In genomic region chr22:28116261-28116673, GRCh38 we compare ENCODE assay signal across 9 cellular contexts.
DNase-seq lines count a peak whose midpoint lies in the region; ATAC-seq and TF ChIP-seq lines count a peak whose summit lies in the region.
"Had no signal": no experiment of that assay in that cellular context is flagged by ENCODE, and none has a peak within 500 bp of the region (broad histone marks: within the 10 kb centered on the region; RNA-seq: fewer than 3 reads in every experiment).

No MANE protein-coding gene starts in this region.

- H3K79me1 ChIP-seq in IMR-90 (ENCODE audit: low read depth in 1 of 2, low read length in 2 of 2), result peaks cover 0 to 6% of the 10 kb centered on the region in 2 experiments; a peak in 2 of 4 replicates

- H3K9me1 ChIP-seq in IMR-90 (ENCODE audit: insufficient read depth, low read length), result peaks cover 22% of the 10 kb centered on the region

- no peak overlapping the region for H3K56ac ChIP-seq in IMR-90 (ENCODE audit: extremely low read depth, insufficient read depth, low read length)

- in situ Hi-C loops in IMR-90 (cut with MboI; ENCODE audit: low sequenced_read_pairs), result no loop called here

- peak overlapping the region; percentile 90 for H2BK5ac ChIP-seq in IMR-90 (ENCODE audit: low read depth, low read length, poor library complexity, severe bottlenecking)

- TF ChIP-seq EP300 in upper lobe of left lung (IDR thresholded peaks at IDR 0.05), result no peak

- peak overlapping the region; percentile 19 for H3K23ac ChIP-seq in IMR-90 (ENCODE audit: low read depth, low read length)

- POLR2A ChIA-PET in IMR-90 (lab: Charles Lee; ENCODE audit: unreplicated experiment), result no interaction called here
- POLR2A ChIA-PET in HEK293T (lab: Yijun Ruan, JAX), result no interaction called here

- H3K18ac ChIP-seq in IMR-90 (ENCODE audit: low read depth, low read length), result peak overlapping the region; percentile 32; the same call in 1 of the 2 replicates

- peak overlapping the region; percentile 28 for H2AFZ ChIP-seq in IMR-90 (replicated peaks; ENCODE audit: low read length, poor library complexity)

- intact Hi-C loops in IMR-90 (cut with micrococcal nuclease), result loop anchor here (10.0 kb wide), 1 partner anchor 479 kb away; no protein-coding TSS in a partner anchor
- intact Hi-C loops in lower leg skin (cut with DNase I; ENCODE audit: low total_unique reads), result no loop called here

- TF ChIP-seq CTCF in IMR-90 (conservative IDR thresholded peaks at IDR 0.05; ENCODE audit: low read depth, low read length), result no peak
- no peak for TF ChIP-seq CTCF in coronary artery (IDR thresholded peaks at IDR 0.05)
- TF ChIP-seq CTCF in lower leg skin (IDR thresholded peaks at IDR 0.05), result no peak
- no peak for TF ChIP-seq CTCF in upper lobe of left lung (IDR thresholded peaks at IDR 0.05)

- H3K14ac ChIP-seq in IMR-90 (replicated peaks; ENCODE audit: low read depth, low read length), result peak overlapping the region; percentile 81

- ATAC-seq in IMR-90 (ENCODE audit: low read depth), result peak; percentile 88
- peak; percentile 23 to 87 for ATAC-seq in upper lobe of left lung (ENCODE audit: low FRiP score in 2 of 2)

- H3K9me3 ChIP-seq in IMR-90 (ENCODE audit: control insufficient read depth, insufficient read depth, low read length), result no peaks in the 10 kb centered on the region
- no peaks in the 10 kb centered on the region for H3K9me3 ChIP-seq in upper lobe of left lung

- peak overlapping the region in 1 of 2 experiments; percentile 47; a peak in 3 of 4 replicates for H4K8ac ChIP-seq in IMR-90 (ENCODE audit: low read depth in 2 of 2, low read length in 2 of 2)

- H3K4me1 ChIP-seq in IMR-90 (ENCODE audit: control insufficient read depth, insufficient read depth, low read length) (peaks cover 25% of the 10 kb centered on the region), upper lobe of left lung (peaks cover 3 to 19% (median 12%) of the 10 kb centered on the region in 4 donors)

- 0% methylated on average over 2 of the region's 2 CpGs; no CpG with 5 or more reads in 1 of the 2 experiments for WGBS in IMR-90 (ENCODE audit: extremely low coverage in 2 of 2, insufficient read length in 1 of 2), 2 experiments
- WGBS in lower leg skin, 2 donors, result 23 to 27% methylated on average over 2 of the region's 2 CpGs
- WGBS in upper lobe of left lung, 2 donors, result 73 to 74% methylated on average over 2 of the region's 2 CpGs

- H3K27me3 ChIP-seq in IMR-90 (ENCODE audit: control insufficient read depth, insufficient read depth, low read length), result no peaks in the 10 kb centered on the region
- H3K27me3 ChIP-seq in upper lobe of left lung, result no peaks in the 10 kb centered on the region

- peak overlapping the region; percentile 40 for H3K27ac ChIP-seq in IMR-90 (ENCODE audit: insufficient read depth, low read length)
- peak overlapping the region; percentile 8 to 78 for H3K27ac ChIP-seq in coronary artery
- H3K27ac ChIP-seq in upper lobe of left lung, result peak overlapping the region in 2 of 4 donors; percentile 37 to 48
- H3K27ac ChIP-seq in caudate nucleus (ENCODE audit: low read depth, low read length), result no peak overlapping the region

- peak overlapping the region; percentile 59; the same call in 1 of the 3 replicates for H2BK15ac ChIP-seq in IMR-90 (ENCODE audit: low read depth, low read length)

- H2AK5ac ChIP-seq in IMR-90 (ENCODE audit: low read depth, low read length), result peak overlapping the region; percentile 82; the same call in 1 of the 2 replicates

- peak overlapping the region; percentile 15; the same call in 1 of the 2 replicates for H4K5ac ChIP-seq in IMR-90 (ENCODE audit: low read depth, low read length)

- H4K20me1 ChIP-seq in IMR-90 (ENCODE audit: insufficient read depth, low read length), result peaks cover 3% of the 10 kb centered on the region; the same call in 1 of the 2 replicates

- no TSS peak for BruUV-seq in IMR-90 (replicated peaks; lab: Mats Ljungman, UMichigan)

- TF ChIP-seq POLR2A in IMR-90 (IDR thresholded peaks at IDR 0.05; ENCODE audit: low read depth, low read length) (no peak), lower leg skin (IDR thresholded peaks at IDR 0.05) (no peak), upper lobe of left lung (IDR thresholded peaks at IDR 0.05) (no peak)

- H3K4me2 ChIP-seq in IMR-90 (ENCODE audit: low read depth, low read length), result peak overlapping the region; percentile 9; the same call in 1 of the 2 replicates

- DNase-seq in IMR-90 (peak; percentile 90), coronary artery (ENCODE audit: low spot score) (no peak), lower leg skin (ENCODE audit: low spot score in 2 of 2) (peak; percentile 55 to 88), upper lobe of left lung (no peak), NCI-H2029 treated with DMSO at 0.1 percent for 48 hours (lab: John Stamatoyannopoulos, UW) (no peak), caudate nucleus (lab: John Stamatoyannopoulos, UW) (no peak), COR-L47 (lab: John Stamatoyannopoulos, UW) (no peak), HEK293T (ENCODE audit: extremely low spot score) (no peak)
- DNase-seq: NCI-H1694 had no signal

- peak overlapping the region; percentile 90 for H2BK120ac ChIP-seq in IMR-90 (ENCODE audit: low read depth, low read length)

- dilution Hi-C loops in IMR-90 (cut with HindIII; ENCODE audit: low sequenced_read_pairs, unreplicated experiment), result no loop called here

- CTCF ChIA-PET in IMR-90 (lab: Yijun Ruan, JAX) (interaction anchor here (1.0 kb wide), 1 partner anchor 21 kb away, joined by 3 read pairs; no protein-coding TSS in a partner anchor), HEK293T (lab: Yijun Ruan, JAX) (no interaction called here)

- H4K91ac ChIP-seq in IMR-90 (ENCODE audit: insufficient read depth, low read depth, low read length), result peak overlapping the region; percentile 39; the same call in 1 of the 2 replicates

- H2AK9ac ChIP-seq in IMR-90 (replicated peaks; ENCODE audit: low read depth, low read length, poor library complexity), result peak overlapping the region; percentile 1

- peak overlapping the region; percentile 52 for H2BK20ac ChIP-seq in IMR-90 (ENCODE audit: low read depth, low read length)

- H3K36me3 ChIP-seq in IMR-90 (ENCODE audit: control insufficient read depth, insufficient read depth, low read length) (no peaks in the 10 kb centered on the region), upper lobe of left lung (no peaks in the 10 kb centered on the region)

- H3K4me3 ChIP-seq in IMR-90 (ENCODE audit: insufficient read depth, low read depth, low read length) (no peak overlapping the region), coronary artery (no peak overlapping the region), lower leg skin (ENCODE audit: low read depth, poor library complexity, severe bottlenecking) (no peak overlapping the region), upper lobe of left lung (no peak overlapping the region)

- H3K9ac ChIP-seq in IMR-90 (ENCODE audit: low read depth, low read length), result no peak overlapping the region

- peak; percentile 26; the same call in 1 of the 2 replicates for TF ChIP-seq RAD21 in IMR-90 (IDR thresholded peaks at IDR 0.05; ENCODE audit: low read length)

- peak overlapping the region; percentile 87 for H3K4ac ChIP-seq in IMR-90 (ENCODE audit: low read depth, low read length)

TF ChIP-seq in IMR-90, 13 proteins besides CTCF, POLR2A, EP300 and RAD21 (continues in another document):
- peak; percentile 68; the same call in 1 of the 2 replicates for TF ChIP-seq RFX5 (IDR thresholded peaks at IDR 0.05; ENCODE audit: low read depth, low read length)
- TF ChIP-seq RCOR1 (IDR thresholded peaks at IDR 0.05; ENCODE audit: insufficient replicate concordance, low read length), result peak; percentile 9
- 0 out of 2 replicates have a peak, but pooled peaks have one; percentile 27 for TF ChIP-seq FOS (IDR thresholded peaks at IDR 0.05; ENCODE audit: low read depth, low read length)
- no peak for TF ChIP-seq CEBPB (IDR thresholded peaks at IDR 0.05; ENCODE audit: low read depth, low read length)
- TF ChIP-seq BHLHE40 (IDR thresholded peaks at IDR 0.05; ENCODE audit: low read depth, low read length), result peak; percentile 80
- TF ChIP-seq MAFK (IDR thresholded peaks at IDR 0.05; ENCODE audit: low read depth, low read length), result peak; percentile 18; the same call in 1 of the 2 replicates
- no peak for TF ChIP-seq MAZ (IDR thresholded peaks at IDR 0.05; ENCODE audit: borderline replicate concordance, low read depth, low read length)
- TF ChIP-seq NFE2L2 (IDR thresholded peaks at IDR 0.05; ENCODE audit: low read depth, low read length), result 0 out of 2 replicates have a peak, but pooled peaks have one; percentile 19
- no peak for TF ChIP-seq MXI1 (IDR thresholded peaks at IDR 0.05; ENCODE audit: borderline replicate concordance, low read depth, low read length)

TF ChIP-seq in HEK293T, 16 proteins besides CTCF, POLR2A, EP300 and RAD21:
- TF ChIP-seq TARDBP (IDR thresholded peaks at IDR 0.05) (no peak), FOXA1 (IDR thresholded peaks at IDR 0.05) (no peak), SP1 (IDR thresholded peaks at IDR 0.05) (no peak), SUZ12 (IDR thresholded peaks at IDR 0.05) (no peak), FOXM1 (IDR thresholded peaks at IDR 0.05; ENCODE audit: borderline replicate concordance) (no peak), ARNT (IDR thresholded peaks at IDR 0.05) (no peak), ZNF384 (IDR thresholded peaks at IDR 0.05) (no peak), PKNOX1 (IDR thresholded peaks at IDR 0.05) (no peak), NFRKB (IDR thresholded peaks at IDR 0.05) (no peak), FOXK2 (IDR thresholded peaks at IDR 0.05) (no peak), BHLHE40 (IDR thresholded peaks at IDR 0.05; ENCODE audit: borderline replicate concordance) (no peak)

Comparison
In these comparisons a context has a peak if more than half of its experiments do, and no peak if none do; other contexts are left out.
1. DNase-seq: peak in IMR-90 (single experiment) and lower leg skin (2 of 2); none in coronary artery (single experiment), upper lobe of left lung (0 of 2), NCI-H2029 treated with DMSO at 0.1 percent for 48 hours (single experiment), caudate nucleus (0 of 61), COR-L47 (single experiment) and HEK293T (single experiment).